In genomic region chr3:190534986-190535385, GRCh38 we compare ENCODE assay signal across 16 cellular contexts. TPM values are rescaled to one million over a fixed set of nuclear protein-coding genes. Genes with fewer than 3 reads are reported as not detected.
DNase-seq lines count a peak whose midpoint lies in the region; ATAC-seq and TF ChIP-seq lines count a peak whose summit lies in the region.
"Had no signal": no experiment of that assay in that cellular context is flagged by ENCODE, and none has a peak within 500 bp of the region (broad histone marks: within the 10 kb centered on the region; RNA-seq: fewer than 3 reads in every experiment).

No MANE protein-coding gene starts in this region.

- peaks cover 1% of the 10 kb centered on the region for H3K27me3 Mint-ChIP-seq in activated naive CD4-positive, alpha-beta T cell treated with anti-CD3 and anti-CD28 coated beads for 36 hours (ENCODE audit: low read depth)
- H3K27me3 Mint-ChIP-seq: activated CD4-positive, alpha-beta memory T cell treated with anti-CD3 and anti-CD28 coated beads, Interleukin-2, amount 10 ng/mL, durations not matched to agents 7 days and 5 days; central memory CD8-positive, alpha-beta T cell had no signal

- intact Hi-C loops in activated naive CD4-positive, alpha-beta T cell treated with anti-CD3 and anti-CD28 coated beads for 36 hours (cut with micrococcal nuclease): no loop called here
- intact Hi-C loops in heart left ventricle (cut with DNase I): no loop called here

- H3K4me3 Mint-ChIP-seq in activated naive CD4-positive, alpha-beta T cell treated with anti-CD3 and anti-CD28 coated beads for 36 hours: no peak overlapping the region
- H3K4me3 Mint-ChIP-seq: activated CD4-positive, alpha-beta memory T cell treated with anti-CD3 and anti-CD28 coated beads, Interleukin-2, amount 10 ng/mL, durations not matched to agents 7 days and 5 days; activated T-helper 1 cell treated with anti-CD3 and anti-CD28 coated beads, Interleukin-12 subunit alpha, Interleukin-12 subunit beta, Interleukin-2, Interleukin-4 antibody, amounts not matched to agents 30 ng/mL and 10 ng/mL and 1 ng/mL, durations not matched to agents 14 hours and 24 hours and 36 hours; central memory CD8-positive, alpha-beta T cell; GM23338 had no signal

- H3K36me3 ChIP-seq in right atrium auricular region (no peaks in the 10 kb centered on the region), heart left ventricle (no peaks in the 10 kb centered on the region)
- H3K36me3 ChIP-seq: uterus had no signal

- H3K9me3 Mint-ChIP-seq in activated naive CD4-positive, alpha-beta T cell treated with anti-CD3 and anti-CD28 coated beads, Interleukin-2, amount 50 U/mL, for 72 hours: peaks cover 0 to 1% of the 10 kb centered on the region in 2 donors
- no peaks in the 10 kb centered on the region for H3K9me3 Mint-ChIP-seq in activated naive CD4-positive, alpha-beta T cell treated with anti-CD3 and anti-CD28 coated beads for 36 hours
- H3K9me3 Mint-ChIP-seq: activated CD4-positive, alpha-beta memory T cell treated with anti-CD3 and anti-CD28 coated beads, Interleukin-2, amount 10 ng/mL, durations not matched to agents 7 days and 5 days; activated T-helper 1 cell treated with anti-CD3 and anti-CD28 coated beads, Interleukin-12 subunit alpha, Interleukin-12 subunit beta, Interleukin-2, Interleukin-4 antibody, amounts not matched to agents 30 ng/mL and 10 ng/mL and 1 ng/mL, durations not matched to agents 14 hours and 24 hours and 36 hours; central memory CD8-positive, alpha-beta T cell; GM23338 had no signal

- TF ChIP-seq CTCF in VCaP (conservative IDR thresholded peaks at IDR 0.05) (no peak), fibroblast of pulmonary artery (IDR thresholded peaks at IDR 0.05; ENCODE audit: low read length, missing control alignments) (no peak), right atrium auricular region (IDR thresholded peaks at IDR 0.05) (no peak), heart left ventricle (IDR thresholded peaks at IDR 0.05) (no peak)

- CTCF ChIA-PET in activated naive CD4-positive, alpha-beta T cell treated with anti-CD3 and anti-CD28 coated beads for 36 hours (lab: Charles Lee): interaction anchor here (1.9 kb wide), 1 partner anchor 20 kb away, joined by 6 read pairs; no protein-coding TSS in a partner anchor

- H3K4me3 ChIP-seq in fibroblast of pulmonary artery (replicated peaks; ENCODE audit: low read depth, low read length) (no peak overlapping the region), skin epidermis (no peak overlapping the region), right atrium auricular region (no peak overlapping the region), heart left ventricle (no peak overlapping the region)
- H3K4me3 ChIP-seq: GM23338, PC-9, uterus had no signal

- H3K27me3 ChIP-seq in right atrium auricular region (no peaks in the 10 kb centered on the region), heart left ventricle (no peaks in the 10 kb centered on the region)
- H3K27me3 ChIP-seq: uterus had no signal

- no peak for DNase-seq in activated naive CD4-positive, alpha-beta T cell treated with anti-CD3 and anti-CD28 coated beads, Interleukin-2, amount 50 U/mL, for 72 hours (ENCODE audit: low spot score in 2 of 2)
- DNase-seq in activated naive CD4-positive, alpha-beta T cell treated with anti-CD3 and anti-CD28 coated beads for 36 hours: no peak
- DNase-seq in fibroblast of pulmonary artery (ENCODE audit: low read depth) (peak; percentile 42), right atrium auricular region (ENCODE audit: low spot score) (no peak), COLO668 (lab: John Stamatoyannopoulos, UW; ENCODE audit: unreplicated experiment) (no peak), heart left ventricle (no peak)
- DNase-seq: activated CD4-positive, alpha-beta memory T cell treated with anti-CD3 and anti-CD28 coated beads, Interleukin-2, amount 10 ng/mL, durations not matched to agents 7 days and 5 days; amniotic stem cell; nucleus accumbens; PC-9; uterus had no signal

- ATAC-seq in activated naive CD4-positive, alpha-beta T cell treated with anti-CD3 and anti-CD28 coated beads, Interleukin-2, amount 50 U/mL, for 72 hours: peak; percentile 50 to 74
- no peak for ATAC-seq in heart left ventricle
- ATAC-seq: GM23338 had no signal

- WGBS in heart left ventricle, 4 donors: 93 to 97% (median 95%) methylated on average over 2 of the region's 2 CpGs

- peaks cover 20% of the 10 kb centered on the region for H3K4me1 Mint-ChIP-seq in activated naive CD4-positive, alpha-beta T cell treated with anti-CD3 and anti-CD28 coated beads for 36 hours (ENCODE audit: low read depth)

- no peaks in the 10 kb centered on the region for H3K9me3 ChIP-seq in right atrium auricular region
- H3K9me3 ChIP-seq in heart left ventricle: no peaks in the 10 kb centered on the region
- H3K9me3 ChIP-seq: uterus had no signal

- no peak overlapping the region for H3K27ac Mint-ChIP-seq in activated naive CD4-positive, alpha-beta T cell treated with anti-CD3 and anti-CD28 coated beads, Interleukin-2, amount 50 U/mL, for 72 hours
- no peak overlapping the region for H3K27ac Mint-ChIP-seq in activated naive CD4-positive, alpha-beta T cell treated with anti-CD3 and anti-CD28 coated beads for 36 hours
- H3K27ac Mint-ChIP-seq: activated CD4-positive, alpha-beta memory T cell treated with anti-CD3 and anti-CD28 coated beads, Interleukin-2, amount 10 ng/mL, durations not matched to agents 7 days and 5 days; GM23338 had no signal

- peaks cover 0 to 27% of the 10 kb centered on the region in 2 donors for H3K36me3 Mint-ChIP-seq in activated naive CD4-positive, alpha-beta T cell treated with anti-CD3 and anti-CD28 coated beads, Interleukin-2, amount 50 U/mL, for 72 hours
- peaks cover 4% of the 10 kb centered on the region for H3K36me3 Mint-ChIP-seq in activated naive CD4-positive, alpha-beta T cell treated with anti-CD3 and anti-CD28 coated beads for 36 hours (ENCODE audit: low read depth)

- H3K27ac ChIP-seq in VCaP (peak overlapping the region; percentile 25), skin epidermis (peak overlapping the region in 12 of 21 experiments; percentile 39 to 85 (median 74)), right atrium auricular region (no peak overlapping the region), heart left ventricle (no peak overlapping the region)
- H3K27ac ChIP-seq: PC-9 had no signal

- peaks cover 0 to 16% of the 10 kb centered on the region in 2 donors for H3K4me1 ChIP-seq in right atrium auricular region
- peaks cover 0 to 43% (median 14%) of the 10 kb centered on the region in 12 donors for H3K4me1 ChIP-seq in heart left ventricle

- no peak for TF ChIP-seq POLR2A in heart left ventricle (IDR thresholded peaks at IDR 0.05)

RNA-seq across cellular contexts. Expression of gene IL1RAP, which starts 21.1 kb away (rescaled TPM):
- 10 to 100 TPM; 13.6 to 24.4 TPM for total RNA-seq in activated naive CD4-positive, alpha-beta T cell treated with anti-CD3 and anti-CD28 coated beads, Interleukin-2, amount 50 U/mL, for 72 hours
- 10 to 100 TPM; 11.0 to 13.7 TPM for total RNA-seq in activated naive CD4-positive, alpha-beta T cell treated with anti-CD3 and anti-CD28 coated beads for 36 hours
- total RNA-seq in right atrium auricular region: 1 to 10 TPM; 3.4 to 6.3 TPM
- 10 to 100 TPM in 3 of 9 donors, 1 to 10 TPM in 6; 3.9 to 16.4 (median 8.2) TPM for total RNA-seq in heart left ventricle
- polyA plus RNA-seq in heart left ventricle: 10 to 100 TPM in 1 of 2 donors, 1 to 10 TPM in 1; 1.6 to 12.0 TPM

Comparison
In these comparisons a context has a peak if more than half of its experiments do, and no peak if none do; other contexts are left out.
1. ATAC-seq: peak in activated naive CD4-positive, alpha-beta T cell treated with anti-CD3 and anti-CD28 coated beads, Interleukin-2, amount 50 U/mL, for 72 hours (2 of 2); none in heart left ventricle (0 of 4).
2. H3K27ac ChIP-seq: peak in VCaP (single experiment) and skin epidermis (12 of 21); none in right atrium auricular region (0 of 2) and heart left ventricle (0 of 12).